In the genomic region with DNA sequence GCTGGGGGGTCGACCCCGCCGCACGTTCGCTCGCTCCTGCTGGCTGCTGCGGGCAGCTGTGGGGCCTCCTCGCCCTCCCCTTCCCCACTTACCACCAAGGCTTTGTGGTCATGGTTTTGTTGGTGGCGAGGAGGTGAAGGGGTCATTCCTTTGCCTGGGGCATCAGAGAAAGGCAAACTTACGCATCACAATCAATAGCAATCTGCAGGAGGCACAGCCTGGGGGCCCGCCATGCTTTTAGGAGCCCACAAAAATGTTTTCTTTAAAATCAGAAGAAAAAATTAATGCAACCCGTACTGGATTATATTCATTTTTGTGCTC, we compare ENCODE assay signal across 8 cellular contexts.
DNase-seq lines count a peak whose midpoint lies in the region; ATAC-seq and TF ChIP-seq lines count a peak whose summit lies in the region.

No MANE protein-coding gene starts in this region.

- no peak for TF ChIP-seq EP300 in neural cell (conservative IDR thresholded peaks at IDR 0.05; ENCODE audit: poor library complexity, severe bottlenecking)

- TF ChIP-seq CTCF in BJ (IDR thresholded peaks at IDR 0.05; ENCODE audit: insufficient read depth, low read depth, low read length) (no peak), neural cell (IDR thresholded peaks at IDR 0.05; ENCODE audit: poor library complexity, severe bottlenecking) (no peak)

- no peaks in the 10 kb centered on the region for H3F3A ChIP-seq in neural cell (ENCODE audit: insufficient read depth, low read length, poor library complexity, severe bottlenecking)

- peak overlapping the region; percentile 6 for H2AFZ ChIP-seq in neural cell (ENCODE audit: low read depth, low read length)

- H3K79me2 ChIP-seq in neural cell (replicated peaks; ENCODE audit: insufficient read depth, low read length), result no peaks in the 10 kb centered on the region

- no peaks in the 10 kb centered on the region for H3K9me3 ChIP-seq in neural cell (ENCODE audit: low read length)

- H3K36me3 ChIP-seq in BJ (ENCODE audit: control insufficient read depth, insufficient read depth, low read length), result no peaks in the 10 kb centered on the region
- no peaks in the 10 kb centered on the region for H3K36me3 ChIP-seq in neural cell (ENCODE audit: insufficient read depth, low read length)

- peak overlapping the region; percentile 70 for H3K4me2 ChIP-seq in neural cell (ENCODE audit: low read length)

- H3K9ac ChIP-seq in neural cell (ENCODE audit: low read length), result peak overlapping the region; percentile 38

- TF ChIP-seq RAD21 in neural cell (conservative IDR thresholded peaks at IDR 0.05), result no peak

- peak; percentile 10 for ATAC-seq in HG02970 (IDR thresholded peaks at IDR 0.05; ENCODE audit: low FRiP score, unreplicated experiment)
- ATAC-seq in HG02973 (IDR thresholded peaks at IDR 0.05; ENCODE audit: unreplicated experiment), result no peak

- CTCF ChIA-PET in BJ (lab: Yijun Ruan, JAX), result interaction anchor here (0.8 to 3.9 kb wide), 13 partner anchors 8 to 1531 kb away, joined by 3 to 24 read pairs (median 6); partner anchors contain the start of gene HTR1B

- H3K4me3 ChIP-seq in BJ (ENCODE audit: low read depth, low read length), result peak overlapping the region; percentile 30
- H3K4me3 ChIP-seq in neural cell (ENCODE audit: low read length), result peak overlapping the region; percentile 66

- POLR2A ChIA-PET in BJ (lab: Charles Lee), result no interaction called here

- DNase-seq in BJ (ENCODE audit: low read depth) (no peak), caudate nucleus (lab: John Stamatoyannopoulos, UW) (no peak), HT-29 (ENCODE audit: low spot score) (no peak), 8988T (no peak), AG20443 (ENCODE audit: low spot score) (no peak)

- H4K20me1 ChIP-seq in neural cell (ENCODE audit: insufficient read depth), result no peaks in the 10 kb centered on the region

- H3K27ac ChIP-seq in caudate nucleus (ENCODE audit: low read depth, low read length) (peak overlapping the region; percentile 40), neural cell (ENCODE audit: low read length) (no peak overlapping the region)

- H3K27me3 ChIP-seq in BJ (ENCODE audit: control insufficient read depth, insufficient read depth, low read length), result peaks cover 4% of the 10 kb centered on the region; the same call in 1 of the 2 replicates
- no peaks in the 10 kb centered on the region for H3K27me3 ChIP-seq in neural cell (ENCODE audit: insufficient read depth, low read depth, low read length)

- no peaks in the 10 kb centered on the region for H3K9me2 ChIP-seq in neural cell (ENCODE audit: insufficient read depth, low read length)

TF ChIP-seq in neural cell, 6 proteins besides CTCF, POLR2A, EP300 and RAD21:
- TF ChIP-seq MXI1 (conservative IDR thresholded peaks at IDR 0.05; ENCODE audit: poor library complexity, severe bottlenecking), result no peak
- TF ChIP-seq, protein P1, sequence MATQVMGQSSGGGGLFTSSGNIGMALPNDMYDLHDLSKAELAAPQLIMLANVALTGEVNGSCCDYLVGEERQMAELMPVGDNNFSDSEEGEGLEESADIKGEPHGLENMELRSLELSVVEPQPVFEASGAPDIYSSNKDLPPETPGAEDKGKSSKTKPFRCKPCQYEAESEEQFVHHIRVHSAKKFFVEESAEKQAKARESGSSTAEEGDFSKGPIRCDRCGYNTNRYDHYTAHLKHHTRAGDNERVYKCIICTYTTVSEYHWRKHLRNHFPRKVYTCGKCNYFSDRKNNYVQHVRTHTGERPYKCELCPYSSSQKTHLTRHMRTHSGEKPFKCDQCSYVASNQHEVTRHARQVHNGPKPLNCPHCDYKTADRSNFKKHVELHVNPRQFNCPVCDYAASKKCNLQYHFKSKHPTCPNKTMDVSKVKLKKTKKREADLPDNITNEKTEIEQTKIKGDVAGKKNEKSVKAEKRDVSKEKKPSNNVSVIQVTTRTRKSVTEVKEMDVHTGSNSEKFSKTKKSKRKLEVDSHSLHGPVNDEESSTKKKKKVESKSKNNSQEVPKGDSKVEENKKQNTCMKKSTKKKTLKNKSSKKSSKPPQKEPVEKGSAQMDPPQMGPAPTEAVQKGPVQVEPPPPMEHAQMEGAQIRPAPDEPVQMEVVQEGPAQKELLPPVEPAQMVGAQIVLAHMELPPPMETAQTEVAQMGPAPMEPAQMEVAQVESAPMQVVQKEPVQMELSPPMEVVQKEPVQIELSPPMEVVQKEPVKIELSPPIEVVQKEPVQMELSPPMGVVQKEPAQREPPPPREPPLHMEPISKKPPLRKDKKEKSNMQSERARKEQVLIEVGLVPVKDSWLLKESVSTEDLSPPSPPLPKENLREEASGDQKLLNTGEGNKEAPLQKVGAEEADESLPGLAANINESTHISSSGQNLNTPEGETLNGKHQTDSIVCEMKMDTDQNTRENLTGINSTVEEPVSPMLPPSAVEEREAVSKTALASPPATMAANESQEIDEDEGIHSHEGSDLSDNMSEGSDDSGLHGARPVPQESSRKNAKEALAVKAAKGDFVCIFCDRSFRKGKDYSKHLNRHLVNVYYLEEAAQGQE (IDR thresholded peaks at IDR 0.05; ENCODE audit: borderline replicate concordance), result no peak
- TF ChIP-seq TAF1 (IDR thresholded peaks at IDR 0.05; ENCODE audit: low read depth), result no peak
TF ChIP-seq in neural cell: peak in this region for 0.
